9 cellular contexts compared by ENCODE assay signal in genomic region chr11:101582242-101583052, GRCh38. TPM values are rescaled to one million over a fixed set of nuclear protein-coding genes. Genes with fewer than 3 reads are reported as not detected.
DNase-seq lines count a peak whose midpoint lies in the region; ATAC-seq and TF ChIP-seq lines count a peak whose summit lies in the region.
"Had no signal": no experiment of that assay in that cellular context is flagged by ENCODE, and none has a peak within 500 bp of the region (broad histone marks: within the 10 kb centered on the region; RNA-seq: fewer than 3 reads in every experiment).

No MANE protein-coding gene starts in this region.

- peak; percentile 0 for DNase-seq in DMS 273 (lab: John Stamatoyannopoulos, UW; ENCODE audit: unreplicated experiment)
- DNase-seq in DMS 273 treated with DMSO at 0.1 percent for 48 hours (lab: John Stamatoyannopoulos, UW), result no peak
- no peak for DNase-seq in fibroblast of pulmonary artery (ENCODE audit: low read depth)
- DNase-seq in myocyte (ENCODE audit: low read depth), result peak; percentile 3
- DNase-seq in upper lobe of right lung, result no peak
- DNase-seq in NCI-H2227 treated with DMSO at 0.1 percent for 48 hours (lab: John Stamatoyannopoulos, UW), result no peak
- DNase-seq in activated CD4-positive, alpha-beta T cell treated with anti-CD3 and anti-CD28 coated beads, Interleukin-2, amount 10 ng/mL, durations not matched to agents 24 days and 14 days, result no peak

- H3K27me3 ChIP-seq in upper lobe of right lung, result peaks cover 15% of the 10 kb centered on the region

- H3K36me3 Mint-ChIP-seq in activated CD4-positive, alpha-beta T cell treated with anti-CD3 and anti-CD28 coated beads, Interleukin-2, amount 10 ng/mL, durations not matched to agents 24 days and 14 days (ENCODE audit: low read depth), result no peaks in the 10 kb centered on the region

- H3K27ac Mint-ChIP-seq in activated CD4-positive, alpha-beta T cell treated with anti-CD3 and anti-CD28 coated beads, Interleukin-2, amount 10 ng/mL, durations not matched to agents 24 days and 14 days, result no peak overlapping the region

- no peak overlapping the region for H3K4me3 Mint-ChIP-seq in activated CD4-positive, alpha-beta T cell treated with anti-CD3 and anti-CD28 coated beads, Interleukin-2, amount 10 ng/mL, durations not matched to agents 24 days and 14 days

- H3K4me3 ChIP-seq in fibroblast of pulmonary artery (replicated peaks; ENCODE audit: low read depth, low read length) (peak overlapping the region; percentile 10), upper lobe of right lung (peak overlapping the region; percentile 51)

- no peaks in the 10 kb centered on the region for H3K36me3 ChIP-seq in upper lobe of right lung

- intact Hi-C loops in upper lobe of right lung (cut with DNase I), result no loop called here
- intact Hi-C loops in activated CD4-positive, alpha-beta T cell treated with anti-CD3 and anti-CD28 coated beads, Interleukin-2, amount 10 ng/mL, durations not matched to agents 24 days and 14 days (cut with micrococcal nuclease), result no loop called here

- ATAC-seq in upper lobe of right lung (peak; percentile 38), GM18867 (IDR thresholded peaks at IDR 0.05; ENCODE audit: unreplicated experiment) (no peak)

- H3K27ac ChIP-seq in upper lobe of right lung, result peak overlapping the region; percentile 69
- H3K27ac ChIP-seq: 22Rv1 had no signal

- no peaks in the 10 kb centered on the region for H3K4me1 Mint-ChIP-seq in activated CD4-positive, alpha-beta T cell treated with anti-CD3 and anti-CD28 coated beads, Interleukin-2, amount 10 ng/mL, durations not matched to agents 24 days and 14 days

- no peaks in the 10 kb centered on the region for H3K4me1 ChIP-seq in upper lobe of right lung

- peaks cover 8% of the 10 kb centered on the region for H3K9me3 Mint-ChIP-seq in activated CD4-positive, alpha-beta T cell treated with anti-CD3 and anti-CD28 coated beads, Interleukin-2, amount 10 ng/mL, durations not matched to agents 24 days and 14 days

- H3K9me3 ChIP-seq in upper lobe of right lung, result no peaks in the 10 kb centered on the region

- peaks cover 22% of the 10 kb centered on the region for H3K27me3 Mint-ChIP-seq in activated CD4-positive, alpha-beta T cell treated with anti-CD3 and anti-CD28 coated beads, Interleukin-2, amount 10 ng/mL, durations not matched to agents 24 days and 14 days

- TF ChIP-seq CTCF in fibroblast of pulmonary artery (IDR thresholded peaks at IDR 0.05; ENCODE audit: low read length, missing control alignments) (no peak), upper lobe of right lung (IDR thresholded peaks at IDR 0.05) (no peak)

RNA-seq across cellular contexts. Expression of gene TRPC6, which starts 1.4 kb away (rescaled TPM):
- total RNA-seq in myocyte, result not detected in 2 replicates
- polyA plus RNA-seq in myocyte (2012), result not detected
- 17.3 TPM for total RNA-seq in upper lobe of right lung
- total RNA-seq in activated CD4-positive, alpha-beta T cell treated with anti-CD3 and anti-CD28 coated beads, Interleukin-2, amount 10 ng/mL, durations not matched to agents 24 days and 14 days, result not detected in 2 replicates

Comparison
In these comparisons a context has a peak if more than half of its experiments do, and no peak if none do; other contexts are left out.
1. DNase-seq: peak in DMS 273 (single experiment) and myocyte (single experiment); none in DMS 273 treated with DMSO at 0.1 percent for 48 hours (single experiment), fibroblast of pulmonary artery (single experiment), upper lobe of right lung (single experiment), NCI-H2227 treated with DMSO at 0.1 percent for 48 hours (single experiment) and activated CD4-positive, alpha-beta T cell treated with anti-CD3 and anti-CD28 coated beads, Interleukin-2, amount 10 ng/mL, durations not matched to agents 24 days and 14 days (single experiment).
2. RNA of gene TRPC6, which starts 1.4 kb away (total RNA-seq): 17.3 TPM in upper lobe of right lung (single experiment); not detected in myocyte and not detected in activated CD4-positive, alpha-beta T cell treated with anti-CD3 and anti-CD28 coated beads, Interleukin-2, amount 10 ng/mL, durations not matched to agents 24 days and 14 days; every median in the first group is over 10 times any median in the second.